Comparison of ENCODE assay signal across 1 cellular context in genomic region chr6:70592391-70593117, GRCh38.
TF ChIP-seq lines count a peak whose summit lies in the region.

No MANE protein-coding gene starts in this region.

TF ChIP-seq in GM23338, 12 proteins besides CTCF, POLR2A, EP300 and RAD21 (continued from another document):
- TF ChIP-seq REST (IDR thresholded peaks at IDR 0.05; ENCODE audit: unreplicated experiment), result no peak
- no peak for TF ChIP-seq ZNF462 (CRISPR knock-in tag; IDR thresholded peaks at IDR 0.05)
- no peak for TF ChIP-seq ZNF114 (CRISPR knock-in tag; IDR thresholded peaks at IDR 0.05)
